Comparison of ENCODE assay signal across 1 cellular context in the genomic region with DNA sequence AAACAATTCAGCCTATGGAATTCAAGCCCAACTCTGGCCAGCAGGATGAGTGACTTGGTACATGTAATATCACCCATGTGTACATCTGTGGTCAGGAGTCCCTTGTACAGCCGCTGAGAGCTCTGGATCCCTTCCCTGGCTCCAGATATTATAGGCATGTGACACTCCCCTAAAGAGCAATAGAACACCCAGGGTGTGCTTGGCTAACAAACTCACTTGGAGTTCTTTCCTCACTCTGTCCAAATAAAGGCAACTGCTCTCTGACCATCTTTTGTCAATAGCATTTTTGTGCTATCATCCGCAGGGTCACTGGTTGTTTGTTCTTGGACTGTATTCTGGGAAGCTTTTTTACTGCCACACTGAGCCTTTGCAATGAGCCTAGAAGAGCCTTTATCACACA.
A peak's percentile ranks its signal among the peaks of the same experiment; 100 is the strongest.
TF ChIP-seq lines count a peak whose summit lies in the region.

No MANE protein-coding gene starts in this region.

TF ChIP-seq in HepG2, 621 proteins besides CTCF, POLR2A, EP300 and RAD21 (continued from another document and continues in another):
- TF ChIP-seq, protein P1, sequence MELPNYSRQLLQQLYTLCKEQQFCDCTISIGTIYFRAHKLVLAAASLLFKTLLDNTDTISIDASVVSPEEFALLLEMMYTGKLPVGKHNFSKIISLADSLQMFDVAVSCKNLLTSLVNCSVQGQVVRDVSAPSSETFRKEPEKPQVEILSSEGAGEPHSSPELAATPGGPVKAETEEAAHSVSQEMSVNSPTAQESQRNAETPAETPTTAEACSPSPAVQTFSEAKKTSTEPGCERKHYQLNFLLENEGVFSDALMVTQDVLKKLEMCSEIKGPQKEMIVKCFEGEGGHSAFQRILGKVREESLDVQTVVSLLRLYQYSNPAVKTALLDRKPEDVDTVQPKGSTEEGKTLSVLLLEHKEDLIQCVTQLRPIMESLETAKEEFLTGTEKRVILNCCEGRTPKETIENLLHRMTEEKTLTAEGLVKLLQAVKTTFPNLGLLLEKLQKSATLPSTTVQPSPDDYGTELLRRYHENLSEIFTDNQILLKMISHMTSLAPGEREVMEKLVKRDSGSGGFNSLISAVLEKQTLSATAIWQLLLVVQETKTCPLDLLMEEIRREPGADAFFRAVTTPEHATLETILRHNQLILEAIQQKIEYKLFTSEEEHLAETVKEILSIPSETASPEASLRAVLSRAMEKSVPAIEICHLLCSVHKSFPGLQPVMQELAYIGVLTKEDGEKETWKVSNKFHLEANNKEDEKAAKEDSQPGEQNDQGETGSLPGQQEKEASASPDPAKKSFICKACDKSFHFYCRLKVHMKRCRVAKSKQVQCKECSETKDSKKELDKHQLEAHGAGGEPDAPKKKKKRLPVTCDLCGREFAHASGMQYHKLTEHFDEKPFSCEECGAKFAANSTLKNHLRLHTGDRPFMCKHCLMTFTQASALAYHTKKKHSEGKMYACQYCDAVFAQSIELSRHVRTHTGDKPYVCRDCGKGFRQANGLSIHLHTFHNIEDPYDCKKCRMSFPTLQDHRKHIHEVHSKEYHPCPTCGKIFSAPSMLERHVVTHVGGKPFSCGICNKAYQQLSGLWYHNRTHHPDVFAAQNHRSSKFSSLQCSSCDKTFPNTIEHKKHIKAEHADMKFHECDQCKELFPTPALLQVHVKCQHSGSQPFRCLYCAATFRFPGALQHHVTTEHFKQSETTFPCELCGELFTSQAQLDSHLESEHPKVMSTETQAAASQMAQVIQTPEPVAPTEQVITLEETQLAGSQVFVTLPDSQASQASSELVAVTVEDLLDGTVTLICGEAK (IDR thresholded peaks at IDR 0.05): no peak
- TF ChIP-seq, protein P1 (CRISPR knock-in tag; IDR thresholded peaks at IDR 0.05): no peak
- TF ChIP-seq TRAFD1 (CRISPR knock-in tag; IDR thresholded peaks at IDR 0.05; ENCODE audit: borderline replicate concordance) (no peak), SETDB1 (CRISPR knock-in tag; IDR thresholded peaks at IDR 0.05; ENCODE audit: borderline replicate concordance) (no peak), HCFC1 (IDR thresholded peaks at IDR 0.05; ENCODE audit: low read depth, low read length) (no peak), PLRG1 (conservative IDR thresholded peaks at IDR 0.05) (no peak), ZNF432 (CRISPR knock-in tag; IDR thresholded peaks at IDR 0.05; ENCODE audit: borderline replicate concordance) (no peak), MAFG (CRISPR knock-in tag; IDR thresholded peaks at IDR 0.05) (no peak), ZSCAN25 (CRISPR knock-in tag; IDR thresholded peaks at IDR 0.05) (no peak), ZNF562 (CRISPR knock-in tag; IDR thresholded peaks at IDR 0.05; ENCODE audit: borderline replicate concordance) (no peak), ZNF770 (CRISPR knock-in tag; IDR thresholded peaks at IDR 0.05) (no peak), CHD4 (IDR thresholded peaks at IDR 0.05; ENCODE audit: borderline replicate concordance, low read length) (no peak), ZBTB20 (CRISPR knock-in tag; IDR thresholded peaks at IDR 0.05; ENCODE audit: borderline replicate concordance, low read depth) (no peak), HMGA1 (CRISPR knock-in tag; conservative IDR thresholded peaks at IDR 0.05) (no peak), RXRB (CRISPR knock-in tag; IDR thresholded peaks at IDR 0.05; ENCODE audit: borderline replicate concordance) (peak; percentile 39; the same call in 1 of the 2 replicates), NFKB2 (CRISPR knock-in tag; IDR thresholded peaks at IDR 0.05; ENCODE audit: borderline replicate concordance) (no peak), ZNF451 (CRISPR knock-in tag; IDR thresholded peaks at IDR 0.05) (no peak), LCORL (IDR thresholded peaks at IDR 0.05) (no peak), LCORL (CRISPR knock-in tag; IDR thresholded peaks at IDR 0.05) (peak; percentile 76), NFRKB (IDR thresholded peaks at IDR 0.05) (no peak), CREB3 (CRISPR knock-in tag; IDR thresholded peaks at IDR 0.05) (no peak), ZNF264 (CRISPR knock-in tag; IDR thresholded peaks at IDR 0.05) (no peak), HNF1B (CRISPR knock-in tag; IDR thresholded peaks at IDR 0.05) (no peak)
- TF ChIP-seq, protein P2, sequence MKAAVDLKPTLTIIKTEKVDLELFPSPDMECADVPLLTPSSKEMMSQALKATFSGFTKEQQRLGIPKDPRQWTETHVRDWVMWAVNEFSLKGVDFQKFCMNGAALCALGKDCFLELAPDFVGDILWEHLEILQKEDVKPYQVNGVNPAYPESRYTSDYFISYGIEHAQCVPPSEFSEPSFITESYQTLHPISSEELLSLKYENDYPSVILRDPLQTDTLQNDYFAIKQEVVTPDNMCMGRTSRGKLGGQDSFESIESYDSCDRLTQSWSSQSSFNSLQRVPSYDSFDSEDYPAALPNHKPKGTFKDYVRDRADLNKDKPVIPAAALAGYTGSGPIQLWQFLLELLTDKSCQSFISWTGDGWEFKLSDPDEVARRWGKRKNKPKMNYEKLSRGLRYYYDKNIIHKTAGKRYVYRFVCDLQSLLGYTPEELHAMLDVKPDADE (CRISPR knock-in tag; IDR thresholded peaks at IDR 0.05): no peak
- TF ChIP-seq, protein P3, sequence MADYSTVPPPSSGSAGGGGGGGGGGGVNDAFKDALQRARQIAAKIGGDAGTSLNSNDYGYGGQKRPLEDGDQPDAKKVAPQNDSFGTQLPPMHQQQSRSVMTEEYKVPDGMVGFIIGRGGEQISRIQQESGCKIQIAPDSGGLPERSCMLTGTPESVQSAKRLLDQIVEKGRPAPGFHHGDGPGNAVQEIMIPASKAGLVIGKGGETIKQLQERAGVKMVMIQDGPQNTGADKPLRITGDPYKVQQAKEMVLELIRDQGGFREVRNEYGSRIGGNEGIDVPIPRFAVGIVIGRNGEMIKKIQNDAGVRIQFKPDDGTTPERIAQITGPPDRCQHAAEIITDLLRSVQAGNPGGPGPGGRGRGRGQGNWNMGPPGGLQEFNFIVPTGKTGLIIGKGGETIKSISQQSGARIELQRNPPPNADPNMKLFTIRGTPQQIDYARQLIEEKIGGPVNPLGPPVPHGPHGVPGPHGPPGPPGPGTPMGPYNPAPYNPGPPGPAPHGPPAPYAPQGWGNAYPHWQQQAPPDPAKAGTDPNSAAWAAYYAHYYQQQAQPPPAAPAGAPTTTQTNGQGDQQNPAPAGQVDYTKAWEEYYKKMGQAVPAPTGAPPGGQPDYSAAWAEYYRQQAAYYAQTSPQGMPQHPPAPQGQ (CRISPR knock-in tag; IDR thresholded peaks at IDR 0.05; ENCODE audit: borderline replicate concordance): no peak
- TF ChIP-seq, protein P4, sequence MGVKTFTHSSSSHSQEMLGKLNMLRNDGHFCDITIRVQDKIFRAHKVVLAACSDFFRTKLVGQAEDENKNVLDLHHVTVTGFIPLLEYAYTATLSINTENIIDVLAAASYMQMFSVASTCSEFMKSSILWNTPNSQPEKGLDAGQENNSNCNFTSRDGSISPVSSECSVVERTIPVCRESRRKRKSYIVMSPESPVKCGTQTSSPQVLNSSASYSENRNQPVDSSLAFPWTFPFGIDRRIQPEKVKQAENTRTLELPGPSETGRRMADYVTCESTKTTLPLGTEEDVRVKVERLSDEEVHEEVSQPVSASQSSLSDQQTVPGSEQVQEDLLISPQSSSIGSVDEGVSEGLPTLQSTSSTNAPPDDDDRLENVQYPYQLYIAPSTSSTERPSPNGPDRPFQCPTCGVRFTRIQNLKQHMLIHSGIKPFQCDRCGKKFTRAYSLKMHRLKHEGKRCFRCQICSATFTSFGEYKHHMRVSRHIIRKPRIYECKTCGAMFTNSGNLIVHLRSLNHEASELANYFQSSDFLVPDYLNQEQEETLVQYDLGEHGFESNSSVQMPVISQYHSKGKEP (CRISPR knock-in tag; IDR thresholded peaks at IDR 0.05): no peak
- TF ChIP-seq, protein P5, sequence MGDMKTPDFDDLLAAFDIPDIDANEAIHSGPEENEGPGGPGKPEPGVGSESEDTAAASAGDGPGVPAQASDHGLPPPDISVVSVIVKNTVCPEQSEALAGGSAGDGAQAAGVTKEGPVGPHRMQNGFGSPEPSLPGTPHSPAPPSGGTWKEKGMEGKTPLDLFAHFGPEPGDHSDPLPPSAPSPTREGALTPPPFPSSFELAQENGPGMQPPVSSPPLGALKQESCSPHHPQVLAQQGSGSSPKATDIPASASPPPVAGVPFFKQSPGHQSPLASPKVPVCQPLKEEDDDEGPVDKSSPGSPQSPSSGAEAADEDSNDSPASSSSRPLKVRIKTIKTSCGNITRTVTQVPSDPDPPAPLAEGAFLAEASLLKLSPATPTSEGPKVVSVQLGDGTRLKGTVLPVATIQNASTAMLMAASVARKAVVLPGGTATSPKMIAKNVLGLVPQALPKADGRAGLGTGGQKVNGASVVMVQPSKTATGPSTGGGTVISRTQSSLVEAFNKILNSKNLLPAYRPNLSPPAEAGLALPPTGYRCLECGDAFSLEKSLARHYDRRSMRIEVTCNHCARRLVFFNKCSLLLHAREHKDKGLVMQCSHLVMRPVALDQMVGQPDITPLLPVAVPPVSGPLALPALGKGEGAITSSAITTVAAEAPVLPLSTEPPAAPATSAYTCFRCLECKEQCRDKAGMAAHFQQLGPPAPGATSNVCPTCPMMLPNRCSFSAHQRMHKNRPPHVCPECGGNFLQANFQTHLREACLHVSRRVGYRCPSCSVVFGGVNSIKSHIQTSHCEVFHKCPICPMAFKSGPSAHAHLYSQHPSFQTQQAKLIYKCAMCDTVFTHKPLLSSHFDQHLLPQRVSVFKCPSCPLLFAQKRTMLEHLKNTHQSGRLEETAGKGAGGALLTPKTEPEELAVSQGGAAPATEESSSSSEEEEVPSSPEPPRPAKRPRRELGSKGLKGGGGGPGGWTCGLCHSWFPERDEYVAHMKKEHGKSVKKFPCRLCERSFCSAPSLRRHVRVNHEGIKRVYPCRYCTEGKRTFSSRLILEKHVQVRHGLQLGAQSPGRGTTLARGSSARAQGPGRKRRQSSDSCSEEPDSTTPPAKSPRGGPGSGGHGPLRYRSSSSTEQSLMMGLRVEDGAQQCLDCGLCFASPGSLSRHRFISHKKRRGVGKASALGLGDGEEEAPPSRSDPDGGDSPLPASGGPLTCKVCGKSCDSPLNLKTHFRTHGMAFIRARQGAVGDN (CRISPR knock-in tag; IDR thresholded peaks at IDR 0.05): no peak
